Comparison of ENCODE assay signal across 26 cellular contexts in genomic region chr19:57757941-57758340, GRCh38.
"Had no signal": no experiment of that assay in that cellular context is flagged by ENCODE, and none has a peak within 500 bp of the region (broad histone marks: within the 10 kb centered on the region; RNA-seq: fewer than 3 reads in every experiment).

No MANE protein-coding gene starts in this region.

- DNase-seq: colonic mucosa; cortex of kidney; effector CD8-positive, alpha-beta T cell; effector memory CD8-positive, alpha-beta T cell; erythroblast; esophagus squamous epithelium; foreskin fibroblast; heart left ventricle; hypothalamus; immature natural killer cell; islet precursor cell; kidney; kidney glomerular epithelial cell; left colon; left ventricle myocardium inferior; lower lobe of right lung; mesenchymal stem cell; mucosa of descending colon; naive B cell had no signal

- H3K27ac ChIP-seq: colonic mucosa, epithelial cell of prostate, esophagus squamous epithelium, gastroesophageal sphincter, heart left ventricle, hepatocyte, left ventricle myocardium inferior, lower lobe of right lung had no signal

- FAIRE-seq: endometrium, frontal cortex, kidney had no signal

- H3K4me3 ChIP-seq: colonic mucosa, esophagus squamous epithelium, gastroesophageal sphincter, heart left ventricle, hepatocyte, left ventricle myocardium inferior, lower lobe of right lung, mucosa of descending colon had no signal

- H3K4me1 ChIP-seq: colonic mucosa, esophagus squamous epithelium, gastroesophageal sphincter, heart left ventricle, left ventricle myocardium inferior, lower lobe of right lung had no signal

- ATAC-seq: effector memory CD8-positive, alpha-beta T cell; esophagus mucosa; gastroesophageal sphincter; heart left ventricle; left colon; left lobe of liver; lower lobe of right lung; mucosa of descending colon had no signal

- H3K27me3 ChIP-seq: colonic mucosa, esophagus squamous epithelium, gastroesophageal sphincter, heart left ventricle, hepatocyte had no signal

- H2AFZ ChIP-seq: hepatocyte had no signal

- H3K4me2 ChIP-seq: hepatocyte had no signal
